In genomic region chr19:28523619-28524018, GRCh38 we compare ENCODE assay signal across 23 cellular contexts.
A peak's percentile ranks its signal among the peaks of the same experiment; 100 is the strongest.
DNase-seq lines count a peak whose midpoint lies in the region; ATAC-seq, FAIRE-seq and TF ChIP-seq lines count a peak whose summit lies in the region.
"Had no signal": no experiment of that assay in that cellular context is flagged by ENCODE, and none has a peak within 500 bp of the region (broad histone marks: within the 10 kb centered on the region; RNA-seq: fewer than 3 reads in every experiment).

No MANE protein-coding gene starts in this region.

- no peak overlapping the region for H3K4me3 Mint-ChIP-seq in CD8-positive, alpha-beta memory T cell
- H3K4me3 Mint-ChIP-seq: H9, HFFc6 had no signal

- no peaks in the 10 kb centered on the region for H3K4me1 ChIP-seq in CD8-positive, alpha-beta memory T cell (ENCODE audit: insufficient read depth, low read length)
- H3K4me1 ChIP-seq in K562 (replicated peaks in 1 of 2; ENCODE audit: control insufficient read depth in 2 of 2, insufficient read depth in 2 of 2, low read length in 2 of 2): peaks cover 9 to 42% of the 10 kb centered on the region in 2 experiments
- H3K4me1 ChIP-seq: BE2C, SJSA1 had no signal

- no peaks in the 10 kb centered on the region for H3K9me3 ChIP-seq in CD8-positive, alpha-beta memory T cell (ENCODE audit: low read length)
- H3K9me3 ChIP-seq in K562 (replicated peaks; ENCODE audit: control insufficient read depth, insufficient read depth, low read depth, low read length): no peaks in the 10 kb centered on the region
- H3K9me3 ChIP-seq: BE2C, MG63 had no signal

- no peaks in the 10 kb centered on the region for H3K36me3 ChIP-seq in CD8-positive, alpha-beta memory T cell (ENCODE audit: insufficient read depth, low read length)
- H3K36me3 ChIP-seq in K562 (ENCODE audit: control insufficient read depth, insufficient read depth, low read length): peaks cover 36% of the 10 kb centered on the region; the same call in 2 of the 3 replicates
- H3K36me3 ChIP-seq: BE2C, MG63, SJSA1 had no signal

- H3K4me2 ChIP-seq in K562 (ENCODE audit: insufficient read depth, low read length): peak overlapping the region; percentile 68

- H3K79me2 ChIP-seq in K562 (ENCODE audit: control insufficient read depth, insufficient read depth, low read length): peaks cover 100% of the 10 kb centered on the region

- no peaks in the 10 kb centered on the region for H3K27me3 ChIP-seq in CD8-positive, alpha-beta memory T cell (ENCODE audit: insufficient read depth, low read length, poor library complexity, severe bottlenecking)
- no peaks in the 10 kb centered on the region for H3K27me3 ChIP-seq in K562 (ENCODE audit: control insufficient read depth in 2 of 2, insufficient read depth in 2 of 2, low read length in 2 of 2)
- H3K27me3 ChIP-seq: BE2C, MG63, SJSA1 had no signal

- no peak overlapping the region for H3K27ac Mint-ChIP-seq in CD8-positive, alpha-beta memory T cell
- H3K27ac Mint-ChIP-seq: HFFc6 had no signal

- no peak for TF ChIP-seq RAD21 in K562 (CRISPR knock-in tag; conservative IDR thresholded peaks at IDR 0.05 in 1 of 2, IDR thresholded peaks at IDR 0.05 in 1 of 2)

- peak overlapping the region; percentile 57 for H3K27ac ChIP-seq in CD8-positive, alpha-beta memory T cell (ENCODE audit: low read depth, low read length)
- H3K27ac ChIP-seq in K562 (ENCODE audit: extremely low read depth, low read depth, low read length): peak overlapping the region; percentile 80; the same call in 1 of the 3 replicates
- H3K27ac ChIP-seq: GM23248, SJSA1 had no signal

- in situ Hi-C loops in K562 (cut with MboI): no loop called here

- no peak for TF ChIP-seq EP300 in K562 (IDR thresholded peaks at IDR 0.05; ENCODE audit: low read length)

- 24% methylated on average over 4 of the region's 4 CpGs for WGBS in K562 (ENCODE audit: insufficient coverage, low coverage, missing lambda C conversion rate)

- no peak for TF ChIP-seq POLR2A in K562 (conservative IDR thresholded peaks at IDR 0.05)

- no TSS peak for BruUV-seq in K562 (replicated peaks; lab: Mats Ljungman, UMichigan)

- H3K36me3 Mint-ChIP-seq in CD8-positive, alpha-beta memory T cell: no peaks in the 10 kb centered on the region

- CTCF ChIA-PET in CD8-positive, alpha-beta memory T cell (lab: Charles Lee): no interaction called here
- CTCF ChIA-PET in K562 (lab: Yijun Ruan, JAX; ENCODE audit: low intra/inter-chr PET ratio): no interaction called here

- H4K20me1 ChIP-seq in K562 (replicated peaks; ENCODE audit: control insufficient read depth, insufficient read depth, low read length): peaks cover 49% of the 10 kb centered on the region

- DNase-seq in CD8-positive, alpha-beta memory T cell: no peak
- peak; percentile 44 for DNase-seq in NCI-H1092 (lab: John Stamatoyannopoulos, UW)
- DNase-seq in NCI-H2196 treated with DMSO at 0.1 percent for 48 hours (lab: John Stamatoyannopoulos, UW; ENCODE audit: unreplicated experiment): peak; percentile 16
- no peak for DNase-seq in K562 (ENCODE audit: extremely low read depth in 1 of 4, low spot score in 3 of 4)
- no peak for DNase-seq in activated gamma-delta T cell (lab: John Stamatoyannopoulos, UW)
- DNase-seq in Right ventricle myocardium inferior (ENCODE audit: missing footprints): no peak
- no peak for DNase-seq in NCI-H146 (lab: John Stamatoyannopoulos, UW)
- DNase-seq: BE2C, DMS79 treated with DMSO at 0.1 percent for 48 hours, GM23248, H9, HFFc6, Kasumi-1, MG63, NCI-H1694 treated with DMSO at 0.1 percent for 48 hours, NCI-H2107, NCI-H446, NCI-H526 treated with DMSO at 0.1 percent for 48 hours, OCI-M1, T-helper 1 cell had no signal

- H3K4me1 Mint-ChIP-seq in CD8-positive, alpha-beta memory T cell: no peaks in the 10 kb centered on the region

- H3K9ac ChIP-seq in K562 (ENCODE audit: insufficient read depth in 1 of 2, low read depth in 2 of 2, low read length in 2 of 2): peak overlapping the region in 1 of 2 experiments; percentile 50; a peak in 2 of 4 replicates
- H3K9ac ChIP-seq: GM23248 had no signal

- POLR2A ChIA-PET in CD8-positive, alpha-beta memory T cell (lab: Charles Lee): no interaction called here
- POLR2A ChIA-PET in K562 (lab: Yijun Ruan, JAX): interaction anchor here (0.6 to 2.6 kb wide), 12 partner anchors 11 to 117 kb away, joined by 3 to 13 read pairs (median 4); no protein-coding TSS in a partner anchor

- H3K9me1 ChIP-seq in K562 (ENCODE audit: control insufficient read depth, insufficient read depth, low read length): no peaks in the 10 kb centered on the region

- ATAC-seq in K562 (no peak), Right ventricle myocardium inferior (no peak)
- ATAC-seq: GM12878 had no signal

- no peak overlapping the region for H3K4me3 ChIP-seq in CD8-positive, alpha-beta memory T cell (ENCODE audit: low read length)
- no peak overlapping the region; the same call in 1 of the 2 replicates for H3K4me3 ChIP-seq in K562
- H3K4me3 ChIP-seq: GM12878, GM23248, MG63, SJSA1 had no signal

- H2AFZ ChIP-seq in K562 (ENCODE audit: low read depth, low read length): no peak overlapping the region
- H2AFZ ChIP-seq: GM23248 had no signal

- H3K9me3 Mint-ChIP-seq in CD8-positive, alpha-beta memory T cell: peaks cover 0 to 4% (median under 1%) of the 10 kb centered on the region in 5 donors

- TF ChIP-seq CTCF in K562 (IDR thresholded peaks at IDR 0.05 in 2 of 3, conservative IDR thresholded peaks at IDR 0.05 in 1 of 3; ENCODE audit: insufficient read depth in 2 of 3, low read depth in 1 of 3, low read length in 3 of 3): no peak

- no peak for FAIRE-seq in K562 (lab: Jason Lieb, UNC)
- FAIRE-seq: GM12878, RCC 7860 had no signal

- peaks cover 0 to 1% of the 10 kb centered on the region in 2 donors for H3K27me3 Mint-ChIP-seq in CD8-positive, alpha-beta memory T cell

- intact Hi-C loops in K562 (cut with micrococcal nuclease) (no loop called here), Right ventricle myocardium inferior (cut with DNase I) (no loop called here)

TF ChIP-seq in K562, 482 proteins besides CTCF, POLR2A, EP300 and RAD21:
- TF ChIP-seq TFE3 (CRISPR knock-in tag; IDR thresholded peaks at IDR 0.05): peak; percentile 76
- TF ChIP-seq SMARCB1 (IDR thresholded peaks at IDR 0.05; ENCODE audit: insufficient read length, low read depth): no peak
- TF ChIP-seq VEZF1 (CRISPR knock-in tag; IDR thresholded peaks at IDR 0.05): 0 out of 2 replicates have a peak, but pooled peaks have one; percentile 12
- TF ChIP-seq KDM4B (IDR thresholded peaks at IDR 0.05; ENCODE audit: borderline replicate concordance in 2 of 2, low read depth in 1 of 2): no peak

Comparison
In these comparisons a context has a peak if more than half of its experiments do, and no peak if none do; other contexts are left out.
1. DNase-seq: peak in NCI-H1092 (single experiment) and NCI-H2196 treated with DMSO at 0.1 percent for 48 hours (single experiment); none in CD8-positive, alpha-beta memory T cell (0 of 5), K562 (0 of 4), activated gamma-delta T cell (single experiment), Right ventricle myocardium inferior (single experiment) and NCI-H146 (single experiment).